1 cellular context compared by ENCODE assay signal in genomic region chr12:123973552-123974341, GRCh38.
TF ChIP-seq lines count a peak whose summit lies in the region.

No MANE protein-coding gene starts in this region.

TF ChIP-seq in K562, 482 proteins besides CTCF, POLR2A, EP300 and RAD21 (continued from another document and continues in another):
- TF ChIP-seq MNT (conservative IDR thresholded peaks at IDR 0.05), result no peak
- TF ChIP-seq HDAC8 (tag; IDR thresholded peaks at IDR 0.05), result no peak
- no peak for TF ChIP-seq DNMT1 (IDR thresholded peaks at IDR 0.05)
- no peak for TF ChIP-seq CHD4 (IDR thresholded peaks at IDR 0.05; ENCODE audit: insufficient read depth, insufficient replicate concordance, low read depth, low read length, poor library complexity, severe bottlenecking)
- no peak for TF ChIP-seq JUNB (CRISPR knock-in tag; conservative IDR thresholded peaks at IDR 0.05)
- TF ChIP-seq PTBP1 (IDR thresholded peaks at IDR 0.05; ENCODE audit: low read depth, low read length), result no peak
- no peak for TF ChIP-seq ARID2 (IDR thresholded peaks at IDR 0.05)
- no peak for TF ChIP-seq ZNF41 (CRISPR knock-in tag; conservative IDR thresholded peaks at IDR 0.05)
- no peak for TF ChIP-seq SMARCB1 (IDR thresholded peaks at IDR 0.05; ENCODE audit: insufficient read length, low read depth)
- no peak for TF ChIP-seq PHTF2 (CRISPR knock-in tag; IDR thresholded peaks at IDR 0.05)
- peak; percentile 11; the same call in 1 of the 2 replicates for TF ChIP-seq SIN3B (IDR thresholded peaks at IDR 0.05; ENCODE audit: low read depth)
- TF ChIP-seq KDM5B (IDR thresholded peaks at IDR 0.05; ENCODE audit: insufficient replicate concordance, low read depth, low read length), result peak; percentile 43
- TF ChIP-seq, protein P1, sequence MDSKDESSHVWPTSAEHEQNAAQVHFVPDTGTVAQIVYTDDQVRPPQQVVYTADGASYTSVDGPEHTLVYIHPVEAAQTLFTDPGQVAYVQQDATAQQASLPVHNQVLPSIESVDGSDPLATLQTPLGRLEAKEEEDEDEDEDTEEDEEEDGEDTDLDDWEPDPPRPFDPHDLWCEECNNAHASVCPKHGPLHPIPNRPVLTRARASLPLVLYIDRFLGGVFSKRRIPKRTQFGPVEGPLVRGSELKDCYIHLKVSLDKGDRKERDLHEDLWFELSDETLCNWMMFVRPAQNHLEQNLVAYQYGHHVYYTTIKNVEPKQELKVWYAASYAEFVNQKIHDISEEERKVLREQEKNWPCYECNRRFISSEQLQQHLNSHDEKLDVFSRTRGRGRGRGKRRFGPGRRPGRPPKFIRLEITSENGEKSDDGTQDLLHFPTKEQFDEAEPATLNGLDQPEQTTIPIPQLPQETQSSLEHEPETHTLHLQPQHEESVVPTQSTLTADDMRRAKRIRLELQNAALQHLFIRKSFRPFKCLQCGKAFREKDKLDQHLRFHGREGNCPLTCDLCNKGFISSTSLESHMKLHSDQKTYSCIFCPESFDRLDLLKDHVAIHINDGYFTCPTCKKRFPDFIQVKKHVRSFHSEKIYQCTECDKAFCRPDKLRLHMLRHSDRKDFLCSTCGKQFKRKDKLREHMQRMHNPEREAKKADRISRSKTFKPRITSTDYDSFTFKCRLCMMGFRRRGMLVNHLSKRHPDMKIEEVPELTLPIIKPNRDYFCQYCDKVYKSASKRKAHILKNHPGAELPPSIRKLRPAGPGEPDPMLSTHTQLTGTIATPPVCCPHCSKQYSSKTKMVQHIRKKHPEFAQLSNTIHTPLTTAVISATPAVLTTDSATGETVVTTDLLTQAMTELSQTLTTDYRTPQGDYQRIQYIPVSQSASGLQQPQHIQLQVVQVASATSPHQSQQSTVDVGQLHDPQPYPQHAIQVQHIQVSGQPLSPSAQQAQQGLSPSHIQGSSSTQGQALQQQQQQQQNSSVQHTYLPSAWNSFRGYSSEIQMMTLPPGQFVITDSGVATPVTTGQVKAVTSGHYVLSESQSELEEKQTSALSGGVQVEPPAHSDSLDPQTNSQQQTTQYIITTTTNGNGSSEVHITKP (IDR thresholded peaks at IDR 0.05; ENCODE audit: partially characterized antibody), result peak; percentile 42
- no peak for TF ChIP-seq HOXB6 (CRISPR knock-in tag; IDR thresholded peaks at IDR 0.05; ENCODE audit: borderline replicate concordance)
- TF ChIP-seq IRF2 (CRISPR knock-in tag; IDR thresholded peaks at IDR 0.05), result no peak
- peak in 1 of 2 experiments; percentile 48; a peak in 1 of 4 replicates for TF ChIP-seq MLLT1 (IDR thresholded peaks at IDR 0.05)
- TF ChIP-seq DIDO1 (tag; IDR thresholded peaks at IDR 0.05; ENCODE audit: low read depth), result no peak
- no peak for TF ChIP-seq HDAC2 (IDR thresholded peaks at IDR 0.05)
- TF ChIP-seq DPF2 (IDR thresholded peaks at IDR 0.05), result no peak
- TF ChIP-seq, protein P2, sequence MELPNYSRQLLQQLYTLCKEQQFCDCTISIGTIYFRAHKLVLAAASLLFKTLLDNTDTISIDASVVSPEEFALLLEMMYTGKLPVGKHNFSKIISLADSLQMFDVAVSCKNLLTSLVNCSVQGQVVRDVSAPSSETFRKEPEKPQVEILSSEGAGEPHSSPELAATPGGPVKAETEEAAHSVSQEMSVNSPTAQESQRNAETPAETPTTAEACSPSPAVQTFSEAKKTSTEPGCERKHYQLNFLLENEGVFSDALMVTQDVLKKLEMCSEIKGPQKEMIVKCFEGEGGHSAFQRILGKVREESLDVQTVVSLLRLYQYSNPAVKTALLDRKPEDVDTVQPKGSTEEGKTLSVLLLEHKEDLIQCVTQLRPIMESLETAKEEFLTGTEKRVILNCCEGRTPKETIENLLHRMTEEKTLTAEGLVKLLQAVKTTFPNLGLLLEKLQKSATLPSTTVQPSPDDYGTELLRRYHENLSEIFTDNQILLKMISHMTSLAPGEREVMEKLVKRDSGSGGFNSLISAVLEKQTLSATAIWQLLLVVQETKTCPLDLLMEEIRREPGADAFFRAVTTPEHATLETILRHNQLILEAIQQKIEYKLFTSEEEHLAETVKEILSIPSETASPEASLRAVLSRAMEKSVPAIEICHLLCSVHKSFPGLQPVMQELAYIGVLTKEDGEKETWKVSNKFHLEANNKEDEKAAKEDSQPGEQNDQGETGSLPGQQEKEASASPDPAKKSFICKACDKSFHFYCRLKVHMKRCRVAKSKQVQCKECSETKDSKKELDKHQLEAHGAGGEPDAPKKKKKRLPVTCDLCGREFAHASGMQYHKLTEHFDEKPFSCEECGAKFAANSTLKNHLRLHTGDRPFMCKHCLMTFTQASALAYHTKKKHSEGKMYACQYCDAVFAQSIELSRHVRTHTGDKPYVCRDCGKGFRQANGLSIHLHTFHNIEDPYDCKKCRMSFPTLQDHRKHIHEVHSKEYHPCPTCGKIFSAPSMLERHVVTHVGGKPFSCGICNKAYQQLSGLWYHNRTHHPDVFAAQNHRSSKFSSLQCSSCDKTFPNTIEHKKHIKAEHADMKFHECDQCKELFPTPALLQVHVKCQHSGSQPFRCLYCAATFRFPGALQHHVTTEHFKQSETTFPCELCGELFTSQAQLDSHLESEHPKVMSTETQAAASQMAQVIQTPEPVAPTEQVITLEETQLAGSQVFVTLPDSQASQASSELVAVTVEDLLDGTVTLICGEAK (IDR thresholded peaks at IDR 0.05), result 0 out of 2 replicates have a peak, but pooled peaks have one; percentile 35
- TF ChIP-seq, protein P2 (CRISPR knock-in tag; IDR thresholded peaks at IDR 0.05), result no peak
- no peak for TF ChIP-seq ZNF311 (CRISPR knock-in tag; IDR thresholded peaks at IDR 0.05)
- TF ChIP-seq SMARCA4 (IDR thresholded peaks at IDR 0.05), result peak; percentile 49; the same call in 1 of the 2 replicates
- 0 out of 2 replicates have a peak, but pooled peaks have one; percentile 47 for TF ChIP-seq GATAD2B (IDR thresholded peaks at IDR 0.05; ENCODE audit: borderline replicate concordance)
- TF ChIP-seq, protein P3, sequence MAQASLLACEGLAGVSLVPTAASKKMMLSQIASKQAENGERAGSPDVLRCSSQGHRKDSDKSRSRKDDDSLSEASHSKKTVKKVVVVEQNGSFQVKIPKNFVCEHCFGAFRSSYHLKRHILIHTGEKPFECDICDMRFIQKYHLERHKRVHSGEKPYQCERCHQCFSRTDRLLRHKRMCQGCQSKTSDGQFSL (CRISPR knock-in tag; IDR thresholded peaks at IDR 0.05), result 0 out of 2 replicates have a peak, but pooled peaks have one; percentile 33
- TF ChIP-seq, protein P3 (tag; IDR thresholded peaks at IDR 0.05), result no peak
- peak; percentile 63 for TF ChIP-seq RBFOX2 (IDR thresholded peaks at IDR 0.05; ENCODE audit: low read depth, low read length)
- no peak for TF ChIP-seq ZNF232 (CRISPR knock-in tag; IDR thresholded peaks at IDR 0.05)
- TF ChIP-seq, protein P4, sequence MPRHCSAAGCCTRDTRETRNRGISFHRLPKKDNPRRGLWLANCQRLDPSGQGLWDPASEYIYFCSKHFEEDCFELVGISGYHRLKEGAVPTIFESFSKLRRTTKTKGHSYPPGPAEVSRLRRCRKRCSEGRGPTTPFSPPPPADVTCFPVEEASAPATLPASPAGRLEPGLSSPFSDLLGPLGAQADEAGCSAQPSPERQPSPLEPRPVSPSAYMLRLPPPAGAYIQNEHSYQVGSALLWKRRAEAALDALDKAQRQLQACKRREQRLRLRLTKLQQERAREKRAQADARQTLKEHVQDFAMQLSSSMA (CRISPR knock-in tag; IDR thresholded peaks at IDR 0.05), result no peak
- TF ChIP-seq, protein P5, sequence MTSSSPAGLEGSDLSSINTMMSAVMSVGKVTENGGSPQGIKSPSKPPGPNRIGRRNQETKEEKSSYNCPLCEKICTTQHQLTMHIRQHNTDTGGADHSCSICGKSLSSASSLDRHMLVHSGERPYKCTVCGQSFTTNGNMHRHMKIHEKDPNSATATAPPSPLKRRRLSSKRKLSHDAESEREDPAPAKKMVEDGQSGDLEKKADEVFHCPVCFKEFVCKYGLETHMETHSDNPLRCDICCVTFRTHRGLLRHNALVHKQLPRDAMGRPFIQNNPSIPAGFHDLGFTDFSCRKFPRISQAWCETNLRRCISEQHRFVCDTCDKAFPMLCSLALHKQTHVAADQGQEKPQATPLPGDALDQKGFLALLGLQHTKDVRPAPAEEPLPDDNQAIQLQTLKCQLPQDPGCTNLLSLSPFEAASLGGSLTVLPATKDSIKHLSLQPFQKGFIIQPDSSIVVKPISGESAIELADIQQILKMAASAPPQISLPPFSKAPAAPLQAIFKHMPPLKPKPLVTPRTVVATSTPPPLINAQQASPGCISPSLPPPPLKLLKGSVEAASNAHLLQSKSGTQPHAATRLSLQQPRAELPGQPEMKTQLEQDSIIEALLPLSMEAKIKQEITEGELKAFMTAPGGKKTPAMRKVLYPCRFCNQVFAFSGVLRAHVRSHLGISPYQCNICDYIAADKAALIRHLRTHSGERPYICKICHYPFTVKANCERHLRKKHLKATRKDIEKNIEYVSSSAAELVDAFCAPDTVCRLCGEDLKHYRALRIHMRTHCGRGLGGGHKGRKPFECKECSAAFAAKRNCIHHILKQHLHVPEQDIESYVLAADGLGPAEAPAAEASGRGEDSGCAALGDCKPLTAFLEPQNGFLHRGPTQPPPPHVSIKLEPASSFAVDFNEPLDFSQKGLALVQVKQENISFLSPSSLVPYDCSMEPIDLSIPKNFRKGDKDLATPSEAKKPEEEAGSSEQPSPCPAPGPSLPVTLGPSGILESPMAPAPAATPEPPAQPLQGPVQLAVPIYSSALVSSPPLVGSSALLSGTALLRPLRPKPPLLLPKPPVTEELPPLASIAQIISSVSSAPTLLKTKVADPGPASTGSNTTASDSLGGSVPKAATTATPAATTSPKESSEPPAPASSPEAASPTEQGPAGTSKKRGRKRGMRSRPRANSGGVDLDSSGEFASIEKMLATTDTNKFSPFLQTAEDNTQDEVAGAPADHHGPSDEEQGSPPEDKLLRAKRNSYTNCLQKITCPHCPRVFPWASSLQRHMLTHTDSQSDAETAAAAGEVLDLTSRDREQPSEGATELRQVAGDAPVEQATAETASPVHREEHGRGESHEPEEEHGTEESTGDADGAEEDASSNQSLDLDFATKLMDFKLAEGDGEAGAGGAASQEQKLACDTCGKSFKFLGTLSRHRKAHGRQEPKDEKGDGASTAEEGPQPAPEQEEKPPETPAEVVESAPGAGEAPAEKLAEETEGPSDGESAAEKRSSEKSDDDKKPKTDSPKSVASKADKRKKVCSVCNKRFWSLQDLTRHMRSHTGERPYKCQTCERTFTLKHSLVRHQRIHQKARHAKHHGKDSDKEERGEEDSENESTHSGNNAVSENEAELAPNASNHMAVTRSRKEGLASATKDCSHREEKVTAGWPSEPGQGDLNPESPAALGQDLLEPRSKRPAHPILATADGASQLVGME (CRISPR knock-in tag; IDR thresholded peaks at IDR 0.05), result 0 out of 2 replicates have a peak, but pooled peaks have one; percentile 66
- 0 out of 2 replicates have a peak, but pooled peaks have one; percentile 51 for TF ChIP-seq RB1 (IDR thresholded peaks at IDR 0.05; ENCODE audit: low read depth)
- TF ChIP-seq DLX4 (CRISPR knock-in tag; IDR thresholded peaks at IDR 0.05), result no peak
